13 cellular contexts compared by ENCODE assay signal in genomic region chr19:43674630-43674982, GRCh38. TPM values are rescaled to one million over a fixed set of nuclear protein-coding genes. Genes with fewer than 3 reads are reported as not detected.
A peak's percentile ranks its signal among the peaks of the same experiment; 100 is the strongest.
DNase-seq lines count a peak whose midpoint lies in the region; ATAC-seq, FAIRE-seq and TF ChIP-seq lines count a peak whose summit lies in the region.
"Had no signal": no experiment of that assay in that cellular context is flagged by ENCODE, and none has a peak within 500 bp of the region (broad histone marks: within the 10 kb centered on the region; RNA-seq: fewer than 3 reads in every experiment).

No MANE protein-coding gene starts in this region.

- CTCF ChIA-PET in GM12878 (lab: Yijun Ruan, JAX): interaction anchor here (1.0 to 1.2 kb wide), 3 partner anchors 27 to 136 kb away, joined by 3 read pairs; no protein-coding TSS in a partner anchor

- no peak overlapping the region for H2AK5ac ChIP-seq in H9 (ENCODE audit: insufficient read length, low read length)

- no peaks in the 10 kb centered on the region for H3K79me1 ChIP-seq in H9 (ENCODE audit: insufficient read depth, low read depth, low read length, poor library complexity, severe bottlenecking)

- no peaks in the 10 kb centered on the region for H3K79me2 ChIP-seq in GM12878 (ENCODE audit: control insufficient read depth, insufficient read depth, low read length)
- H3K79me2 ChIP-seq in H9 (ENCODE audit: insufficient read depth, low read length): no peaks in the 10 kb centered on the region

- no peak overlapping the region for H2BK20ac ChIP-seq in H9 (ENCODE audit: low read depth, low read length, poor library complexity, severe bottlenecking)

- no peak overlapping the region for H4K5ac ChIP-seq in H9 (ENCODE audit: insufficient read length, low read depth, low read length)

- TF ChIP-seq RAD21 in GM12878 (IDR thresholded peaks at IDR 0.05; ENCODE audit: insufficient read depth, low read depth, low read length): no peak

- H3K4me1 ChIP-seq in GM12878 (ENCODE audit: control insufficient read depth, insufficient read depth, low read length) (peaks cover 15% of the 10 kb centered on the region), lower lobe of right lung (peaks cover 37% of the 10 kb centered on the region), H9 (ENCODE audit: insufficient read depth, low read length) (peaks cover 2% of the 10 kb centered on the region; the same call in 1 of the 2 replicates)

- H3K4me3 Mint-ChIP-seq in H9: no peak overlapping the region
- H3K4me3 Mint-ChIP-seq: CD8-positive, alpha-beta T cell; nephron progenitor cell had no signal

- H3K4me1 Mint-ChIP-seq in H9: peaks cover 28 to 33% of the 10 kb centered on the region in 2 experiments

- no peak overlapping the region for H3K14ac ChIP-seq in H9 (ENCODE audit: insufficient read depth, low read length)

- H2BK12ac ChIP-seq in H9 (ENCODE audit: insufficient read length, low read depth, low read length): no peak overlapping the region

- TF ChIP-seq CTCF in GM12878 (IDR thresholded peaks at IDR 0.05 in 2 of 3, conservative IDR thresholded peaks at IDR 0.05 in 1 of 3; ENCODE audit: control insufficient read depth in 2 of 3, extremely low read depth in 1 of 3, insufficient read depth in 1 of 3, low read depth in 3 of 3, low read length in 3 of 3) (no peak), lower lobe of right lung (IDR thresholded peaks at IDR 0.05) (no peak), H9 (conservative IDR thresholded peaks at IDR 0.05) (no peak)

- in situ Hi-C loops in GM12878 (cut with MboI): no loop called here

- SMC1A ChIA-PET in GM12878 (lab: Charles Lee; ENCODE audit: uncharacterized antibody, unreplicated experiment): interaction anchor here (0.9 to 1.3 kb wide), 4 partner anchors 9 to 219 kb away, joined by 3 to 4 read pairs (median 3); no protein-coding TSS in a partner anchor

- no peaks in the 10 kb centered on the region for H3K27me3 ChIP-seq in GM12878 (replicated peaks in 1 of 2; ENCODE audit: control insufficient read depth in 2 of 2, insufficient read depth in 2 of 2, low read length in 1 of 2)
- no peaks in the 10 kb centered on the region for H3K27me3 ChIP-seq in lower lobe of right lung (ENCODE audit: low read depth)
- H3K27me3 ChIP-seq in H9 (ENCODE audit: insufficient read depth, low read length): no peaks in the 10 kb centered on the region
- H3K27me3 ChIP-seq: brain microvascular endothelial cell had no signal

- H4K20me1 ChIP-seq in GM12878 (ENCODE audit: control insufficient read depth, insufficient read depth) (no peaks in the 10 kb centered on the region), H9 (ENCODE audit: control insufficient read depth, insufficient read depth, insufficient read length) (no peaks in the 10 kb centered on the region)

- H3K18ac ChIP-seq in H9 (ENCODE audit: insufficient read length, low read depth, low read length): no peak overlapping the region

- H2BK15ac ChIP-seq in H9 (ENCODE audit: low read depth, low read length): no peak overlapping the region

- H3K23ac ChIP-seq in H9 (ENCODE audit: insufficient read length, low read depth, low read length): no peak overlapping the region

- H3K36me3 Mint-ChIP-seq in H9 (ENCODE audit: insufficient read depth in 1 of 3, low read depth in 3 of 3): no peaks in the 10 kb centered on the region
- H3K36me3 Mint-ChIP-seq: CD8-positive, alpha-beta T cell had no signal

- no peak overlapping the region for H4K8ac ChIP-seq in H9 (replicated peaks; ENCODE audit: insufficient read length, low read depth, low read length)

- H3K56ac ChIP-seq in H9 (ENCODE audit: insufficient read length, low read depth, low read length): no peak overlapping the region

- no peak overlapping the region for H2BK5ac ChIP-seq in H9 (ENCODE audit: insufficient read length, low read length)

- H3K4me2 ChIP-seq in GM12878 (ENCODE audit: control insufficient read depth, insufficient read depth) (peak overlapping the region; percentile 83), H9 (ENCODE audit: insufficient read depth, insufficient read length, low read length) (no peak overlapping the region)

- no peak overlapping the region for H4K91ac ChIP-seq in H9 (ENCODE audit: insufficient read length, low read depth, low read length)

- peaks cover 19% of the 10 kb centered on the region for H3K27me3 Mint-ChIP-seq in H9 (ENCODE audit: low read depth)

- intact Hi-C loops in GM12878 (cut with micrococcal nuclease; ENCODE audit: unreplicated experiment) (no loop called here), lower lobe of right lung (cut with DNase I) (no loop called here)

- ATAC-seq in GM12878 (no peak), lower lobe of right lung (peak; percentile 18 to 62), HG03520 (IDR thresholded peaks at IDR 0.05; ENCODE audit: unreplicated experiment) (no peak), HG03139 (IDR thresholded peaks at IDR 0.05; ENCODE audit: unreplicated experiment) (no peak)
- ATAC-seq: CD8-positive, alpha-beta T cell had no signal

- no peak for TF ChIP-seq POLR2A in GM12878 (IDR thresholded peaks at IDR 0.05; ENCODE audit: low read depth, low read length)

- H3K4me3 ChIP-seq in GM12878: no peak overlapping the region
- H3K4me3 ChIP-seq in lower lobe of right lung: no peak overlapping the region
- H3K4me3 ChIP-seq: SK-N-MC had no signal

- H3K36me3 ChIP-seq in GM12878 (ENCODE audit: control insufficient read depth in 2 of 2, insufficient read depth in 2 of 2, low read length in 1 of 2) (no peaks in the 10 kb centered on the region), lower lobe of right lung (no peaks in the 10 kb centered on the region)
- H3K36me3 ChIP-seq: brain microvascular endothelial cell had no signal

- H2BK120ac ChIP-seq in H9 (ENCODE audit: low read depth, low read length, poor library complexity, severe bottlenecking): no peak overlapping the region

- WGBS in GM12878 (ENCODE audit: insufficient coverage, insufficient replicate concordance, low lambda C conversion rate, missing lambda C conversion rate): 19% methylated on average over 3 of the region's 3 CpGs
- no CpG with 5 or more reads among the region's 3 CpGs for WGBS in H9 (ENCODE audit: extremely low coverage, insufficient read length, low lambda C conversion rate)

- no peaks in the 10 kb centered on the region for H3K9me3 ChIP-seq in GM12878 (replicated peaks; ENCODE audit: control insufficient read depth, insufficient read depth, low read length)
- no peaks in the 10 kb centered on the region for H3K9me3 ChIP-seq in lower lobe of right lung
- no peaks in the 10 kb centered on the region for H3K9me3 ChIP-seq in H9 (ENCODE audit: control insufficient read depth, low read depth, low read length)

- BruUV-seq in GM12878 (replicated peaks; lab: Mats Ljungman, UMichigan): no TSS peak

- H2AFZ ChIP-seq in GM12878 (ENCODE audit: control insufficient read depth, low read depth, low read length): peak overlapping the region; percentile 91
- H2AFZ ChIP-seq in H9 (ENCODE audit: low read length): no peak overlapping the region

- H3K9me3 Mint-ChIP-seq in H9: no peaks in the 10 kb centered on the region
- H3K9me3 Mint-ChIP-seq: CD8-positive, alpha-beta T cell; nephron progenitor cell had no signal

- POLR2A ChIA-PET in GM12878 (lab: Charles Lee): interaction anchor here (0.6 to 1.1 kb wide), 3 partner anchors 8 to 81 kb away, joined by 5 to 7 read pairs (median 6); partner anchors contain the start of gene SMG9

- H3K9ac ChIP-seq in GM12878 (ENCODE audit: control insufficient read depth, insufficient read depth, low read length): peak overlapping the region; percentile 58
- H3K9ac ChIP-seq in H9 (ENCODE audit: extremely low read depth, insufficient read length, low read length): no peak overlapping the region

- H3K4ac ChIP-seq in H9 (ENCODE audit: low read depth, low read length): no peak overlapping the region

- RAD21 ChIA-PET in GM12878 (lab: Charles Lee; ENCODE audit: unreplicated experiment): interaction anchor here (0.6 to 1.7 kb wide), 3 partner anchors 41 to 80 kb away, joined by 3 to 5 read pairs (median 3); partner anchors contain the start of gene SMG9

- TF ChIP-seq EP300 in GM12878 (IDR thresholded peaks at IDR 0.05; ENCODE audit: borderline replicate concordance in 1 of 2, control insufficient read depth in 1 of 2, low read depth in 2 of 2, low read length in 2 of 2): no peak

- H3K27ac ChIP-seq in GM12878 (ENCODE audit: control insufficient read depth, insufficient read depth): peak overlapping the region; percentile 73
- peak overlapping the region; percentile 77 for H3K27ac ChIP-seq in lower lobe of right lung
- no peak overlapping the region for H3K27ac ChIP-seq in H9 (ENCODE audit: insufficient read length, low read depth, low read length)
- H3K27ac ChIP-seq: SK-N-MC had no signal

- no peak overlapping the region for H3K27ac Mint-ChIP-seq in H9
- H3K27ac Mint-ChIP-seq: nephron progenitor cell had no signal

- peak; percentile 32 for DNase-seq in AG08395 (ENCODE audit: low spot score)
- DNase-seq in Kasumi-1 (lab: John Stamatoyannopoulos, UW): peak; percentile 34 to 46
- no peak for DNase-seq in GM12878 (ENCODE audit: low read depth, low spot score)
- no peak for DNase-seq in lower lobe of right lung
- DNase-seq in KG1 (lab: John Stamatoyannopoulos, UW): no peak
- no peak for DNase-seq in H9
- DNase-seq: brain microvascular endothelial cell; CD8-positive, alpha-beta T cell; hippocampal formation; nephron progenitor cell had no signal

- H3T11ph ChIP-seq in H9 (ENCODE audit: low read length): no peak overlapping the region

- no peak for FAIRE-seq in GM12878 (lab: Jason Lieb, UNC)

- peaks cover 6% of the 10 kb centered on the region for H3K23me2 ChIP-seq in H9 (ENCODE audit: insufficient read length, low read depth, low read length, poor library complexity, severe bottlenecking)

RNA-seq across cellular contexts. Expression of gene PLAUR, which starts 4.6 kb away (rescaled TPM):
- 14.1 and 16.0 TPM in 2 replicates for total RNA-seq in GM12878 (2013; cell fraction: nucleolus; rRNA removed)
- total RNA-seq in GM12878 (2014; rRNA removed) (19.3 and 21.6 TPM in 2 replicates), GM12878 (2014; rRNA removed; fragmentation: Illumina TruSeq; extraction: Trizol) (9.4 and 10.5 TPM in 2 replicates), GM12878 (2021) (10.6 and 15.3 TPM in 2 replicates), lower lobe of right lung (96.2 TPM), H9 (2021) (13.7 and 15.7 TPM in 2 replicates)
- polyA plus RNA-seq in GM12878 (2011; ENCODE audit: low read depth): 2.4 TPM
- polyA plus RNA-seq in GM12878 (2011; rRNA removed) (3.3 and 7.4 TPM in 2 replicates), GM12878 (2014; fragmentation: Illumina TruSeq; extraction: Trizol) (6.5 and 10.5 TPM in 2 replicates), GM12878 (2014; fragmentation: Nextera tagmentation; extraction: Ambion mirVana) (1 to 10 TPM; 6.5 to 6.7 TPM), GM12878 (2014; rRNA removed) (10.9 and 14.4 TPM in 2 replicates), GM12878 (2016; fragmentation: Nextera tagmentation; extraction: Ambion mirVana) (1 to 10 TPM; 8.8 to 10.0 TPM)
- 9.3 and 9.6 TPM in 2 replicates for polyA plus RNA-seq in GM12878 (2011; cell fraction: cytosol; rRNA removed)
- 12.1 and 12.8 TPM in 2 replicates for polyA plus RNA-seq in GM12878 (2011; cell fraction: nucleus; rRNA removed)
- polyA plus RNA-seq in GM12878 (2012): 3.6 and 5.5 TPM in 2 replicates
- polyA minus RNA-seq in GM12878 (2011; rRNA and poly(A)+ RNA removed): 9.3 and 13.3 TPM in 2 replicates
- polyA minus RNA-seq in GM12878 (2011; cell fraction: cytosol; rRNA and poly(A)+ RNA removed): 3.9 and 4.0 TPM in 2 replicates
- 3.3 and 8.8 TPM in 2 replicates for polyA minus RNA-seq in GM12878 (2011; cell fraction: nucleus; rRNA and poly(A)+ RNA removed)

RNA-seq across cellular contexts. Expression of gene CADM4, which starts 35.0 kb away (rescaled TPM):
- total RNA-seq in GM12878 (2013; cell fraction: nucleolus; rRNA removed): not detected in 2 replicates
- total RNA-seq in GM12878 (2014; rRNA removed): 0.05 and 0.11 TPM in 2 replicates
- 0.09 TPM in 1 of 2 replicates, not detected in the other for total RNA-seq in GM12878 (2014; rRNA removed; fragmentation: Illumina TruSeq; extraction: Trizol)
- 0.11 TPM in 1 of 2 replicates, not detected in the other for total RNA-seq in GM12878 (2021)
- not detected for polyA plus RNA-seq in GM12878 (2011; ENCODE audit: low read depth)
- polyA plus RNA-seq in GM12878 (2011; rRNA removed): not detected in 2 replicates
- polyA plus RNA-seq in GM12878 (2011; cell fraction: cytosol; rRNA removed): 0.07 TPM in 1 of 2 replicates, not detected in the other
- polyA plus RNA-seq in GM12878 (2011; cell fraction: nucleus; rRNA removed): 0.06 TPM in 2 replicates
- polyA plus RNA-seq in GM12878 (2012): 0.18 and 0.20 TPM in 2 replicates
- polyA plus RNA-seq in GM12878 (2014; fragmentation: Illumina TruSeq; extraction: Trizol): 0.04 TPM in 1 of 2 replicates, not detected in the other
- not detected for polyA plus RNA-seq in GM12878 (2014; fragmentation: Nextera tagmentation; extraction: Ambion mirVana)
- polyA plus RNA-seq in GM12878 (2014; rRNA removed): 0.06 TPM in 1 of 2 replicates, not detected in the other
- polyA plus RNA-seq in GM12878 (2016; fragmentation: Nextera tagmentation; extraction: Ambion mirVana): under 1 TPM; 0.08 to 0.12 TPM
- polyA minus RNA-seq in GM12878 (2011; rRNA and poly(A)+ RNA removed): 0.10 TPM in 1 of 2 replicates, not detected in the other
- polyA minus RNA-seq in GM12878 (2011; cell fraction: cytosol; rRNA and poly(A)+ RNA removed): not detected in 2 replicates
- polyA minus RNA-seq in GM12878 (2011; cell fraction: nucleus; rRNA and poly(A)+ RNA removed): not detected in 2 replicates
- total RNA-seq in lower lobe of right lung: 8.1 TPM
- total RNA-seq in H9 (2021): 10.2 and 12.5 TPM in 2 replicates

RNA-seq across cellular contexts. Expression of gene IRGC, which starts 41.3 kb away (rescaled TPM):
- not detected in 2 replicates for total RNA-seq in GM12878 (2013; cell fraction: nucleolus; rRNA removed)
- total RNA-seq in GM12878 (2014; rRNA removed): not detected in 2 replicates
- total RNA-seq in GM12878 (2014; rRNA removed; fragmentation: Illumina TruSeq; extraction: Trizol): not detected in 2 replicates
- not detected in 2 replicates for total RNA-seq in GM12878 (2021)
- polyA plus RNA-seq in GM12878 (2011; ENCODE audit: low read depth): not detected
- not detected in 2 replicates for polyA plus RNA-seq in GM12878 (2011; rRNA removed)
- not detected in 2 replicates for polyA plus RNA-seq in GM12878 (2011; cell fraction: cytosol; rRNA removed)
- not detected in 2 replicates for polyA plus RNA-seq in GM12878 (2011; cell fraction: nucleus; rRNA removed)
- not detected in 2 replicates for polyA plus RNA-seq in GM12878 (2012)
- polyA plus RNA-seq in GM12878 (2014; fragmentation: Illumina TruSeq; extraction: Trizol): not detected in 2 replicates
- under 1 TPM in 1 of 2 experiments, not detected in 1; 0.04 TPM for polyA plus RNA-seq in GM12878 (2014; fragmentation: Nextera tagmentation; extraction: Ambion mirVana)
- polyA plus RNA-seq in GM12878 (2014; rRNA removed): not detected in 2 replicates
- polyA plus RNA-seq in GM12878 (2016; fragmentation: Nextera tagmentation; extraction: Ambion mirVana): not detected
- polyA minus RNA-seq in GM12878 (2011; rRNA and poly(A)+ RNA removed): not detected in 2 replicates
- polyA minus RNA-seq in GM12878 (2011; cell fraction: cytosol; rRNA and poly(A)+ RNA removed): not detected in 2 replicates
- not detected in 2 replicates for polyA minus RNA-seq in GM12878 (2011; cell fraction: nucleus; rRNA and poly(A)+ RNA removed)
- total RNA-seq in lower lobe of right lung: not detected
- total RNA-seq in H9 (2021): not detected in 2 replicates
- total RNA-seq: CD8-positive, alpha-beta T cell had no signal

RNA-seq across cellular contexts. Expression of gene ZNF428, which starts 55.2 kb away (rescaled TPM):
- total RNA-seq in GM12878 (2013; cell fraction: nucleolus; rRNA removed): 4.3 and 5.2 TPM in 2 replicates
- total RNA-seq in GM12878 (2014; rRNA removed) (49.8 and 56.1 TPM in 2 replicates), GM12878 (2014; rRNA removed; fragmentation: Illumina TruSeq; extraction: Trizol) (13.8 and 17.5 TPM in 2 replicates), GM12878 (2021) (47.6 and 48.5 TPM in 2 replicates), lower lobe of right lung (29.6 TPM), H9 (2021) (30.3 and 31.3 TPM in 2 replicates)
- 4.1 TPM for polyA plus RNA-seq in GM12878 (2011; ENCODE audit: low read depth)
- polyA plus RNA-seq in GM12878 (2011; rRNA removed) (8.8 and 13.9 TPM in 2 replicates), GM12878 (2014; fragmentation: Illumina TruSeq; extraction: Trizol) (3.2 and 10.6 TPM in 2 replicates), GM12878 (2014; fragmentation: Nextera tagmentation; extraction: Ambion mirVana) (under 1 TPM; 0.27 to 0.38 TPM), GM12878 (2014; rRNA removed) (57.8 and 62.8 TPM in 2 replicates), GM12878 (2016; fragmentation: Nextera tagmentation; extraction: Ambion mirVana) (10 to 100 TPM; 23.3 to 24.9 TPM)
- polyA plus RNA-seq in GM12878 (2011; cell fraction: cytosol; rRNA removed): 17.0 and 29.4 TPM in 2 replicates
- polyA plus RNA-seq in GM12878 (2011; cell fraction: nucleus; rRNA removed): 12.4 and 19.1 TPM in 2 replicates
- polyA plus RNA-seq in GM12878 (2012): 17.8 and 26.2 TPM in 2 replicates
- 1.8 and 4.9 TPM in 2 replicates for polyA minus RNA-seq in GM12878 (2011; rRNA and poly(A)+ RNA removed)
- 5.3 and 7.1 TPM in 2 replicates for polyA minus RNA-seq in GM12878 (2011; cell fraction: cytosol; rRNA and poly(A)+ RNA removed)
- polyA minus RNA-seq in GM12878 (2011; cell fraction: nucleus; rRNA and poly(A)+ RNA removed): 3.7 and 6.2 TPM in 2 replicates

Comparison
In these comparisons a context has a peak if more than half of its experiments do, and no peak if none do; other contexts are left out.
1. DNase-seq: peak in AG08395 (single experiment) and Kasumi-1 (2 of 2); none in GM12878 (single experiment), lower lobe of right lung (single experiment), KG1 (single experiment) and H9 (single experiment).
2. ATAC-seq: peak in lower lobe of right lung (2 of 2); none in GM12878 (single experiment), HG03520 (single experiment) and HG03139 (single experiment).